In the genomic region with DNA sequence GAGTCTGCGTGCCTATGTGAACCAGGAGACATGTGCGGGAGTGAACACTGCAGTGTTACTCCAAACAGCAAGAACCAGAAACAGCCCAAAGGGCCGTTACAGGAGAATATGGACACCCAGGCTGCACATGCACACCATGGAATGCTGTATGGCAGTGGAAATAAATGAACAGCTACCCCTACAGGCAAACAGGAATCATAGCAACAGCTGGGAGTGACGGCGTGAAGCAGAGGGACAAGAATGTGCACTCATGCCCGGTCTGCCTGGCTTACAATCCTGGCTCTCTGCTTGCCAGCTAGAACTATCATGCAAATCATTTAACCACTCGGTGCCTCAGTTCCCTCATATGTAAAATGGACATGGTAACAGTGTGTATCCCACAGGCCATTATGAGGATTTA, we compare ENCODE assay signal across 8 cellular contexts. TPM values are rescaled to one million over a fixed set of nuclear protein-coding genes. Genes with fewer than 3 reads are reported as not detected.
A peak's percentile ranks its signal among the peaks of the same experiment; 100 is the strongest.
DNase-seq lines count a peak whose midpoint lies in the region; ATAC-seq, FAIRE-seq and TF ChIP-seq lines count a peak whose summit lies in the region.

No MANE protein-coding gene starts in this region.

- H3K79me2 ChIP-seq in H1 (ENCODE audit: control insufficient read depth in 1 of 2, insufficient read depth in 2 of 2, low read length in 2 of 2) = no peaks in the 10 kb centered on the region

- no peaks in the 10 kb centered on the region for H3K27me3 ChIP-seq in H1 (replicated peaks in 1 of 4; ENCODE audit: control insufficient read depth in 3 of 4, extremely low read depth in 1 of 4, insufficient read depth in 3 of 4, low read length in 3 of 4)

- H3K4me3 ChIP-seq in H1 (ENCODE audit: extremely low read depth in 1 of 4, insufficient read depth in 2 of 4, low read depth in 3 of 4, low read length in 4 of 4) = no peak overlapping the region
- H3K4me3 ChIP-seq in mucosa of descending colon = no peak overlapping the region

- H3K9ac ChIP-seq in H1 (replicated peaks in 1 of 4; ENCODE audit: extremely low read depth in 1 of 4, low read depth in 3 of 4, low read length in 3 of 4) = no peak overlapping the region

- peak; percentile 22 to 57 (median 41); a peak in 3 of 4 replicates for TF ChIP-seq CTCF in H1 (IDR thresholded peaks at IDR 0.05; ENCODE audit: control extremely low read depth in 1 of 3, insufficient read depth in 1 of 3, low read depth in 1 of 3, low read length in 3 of 3)
- TF ChIP-seq CTCF in mucosa of descending colon (IDR thresholded peaks at IDR 0.05) = no peak

- no peak for TF ChIP-seq EP300 in H1 (IDR thresholded peaks at IDR 0.05; ENCODE audit: borderline replicate concordance in 1 of 2, low read depth in 2 of 2, low read length in 2 of 2)

- peak; percentile 10 for DNase-seq in activated CD4-positive, alpha-beta T cell treated with anti-CD3 and anti-CD28 coated beads for 48 hours
- no peak for DNase-seq in activated CD4-positive, alpha-beta T cell treated with anti-CD3 and anti-CD28 coated beads, Interleukin-2, amount 50 U/mL, for 4 hours
- DNase-seq in NCI-H2227 (lab: John Stamatoyannopoulos, UW; ENCODE audit: unreplicated experiment) (peak; percentile 55), H1 (ENCODE audit: low read depth in 1 of 2, low spot score in 2 of 2) (no peak), mucosa of descending colon (peak in 1 of 3 donors; percentile 17), GM19240 (ENCODE audit: insufficient read length, low spot score) (no peak)
- DNase-seq in activated effector memory CD4-positive, alpha-beta T cell treated with anti-CD3 and anti-CD28 coated beads, Interleukin-2, amount 50 U/mL, for 16 hours = no peak

- H3K18ac ChIP-seq in H1 (ENCODE audit: extremely low read depth, low read length) = no peak overlapping the region

- WGBS in H1 (ENCODE audit: extremely low coverage in 1 of 2, insufficient coverage in 1 of 2, insufficient read length in 1 of 2, insufficient replicate concordance in 2 of 2, low coverage in 1 of 2, low lambda C conversion rate in 2 of 2, missing lambda C conversion rate in 1 of 2), 2 experiments = 85% methylated on average over 5 of the region's 7 CpGs; no CpG with 5 or more reads in 1 of the 2 experiments

- intact Hi-C loops in mucosa of descending colon (cut with DNase I, micrococcal nuclease) = no loop called here

- no peaks in the 10 kb centered on the region for H3K79me1 ChIP-seq in H1 (ENCODE audit: low read depth, low read length)

- H2AK5ac ChIP-seq in H1 (ENCODE audit: low read depth, low read length) = no peak overlapping the region

- FAIRE-seq in H1 (lab: Jason Lieb, UNC) = no peak

- no peak overlapping the region for H3K14ac ChIP-seq in H1 (ENCODE audit: insufficient read length)

- H3K23me2 ChIP-seq in H1 (ENCODE audit: low read depth, low read length) = no peaks in the 10 kb centered on the region

- POLR2A ChIA-PET in H1 (lab: Charles Lee; ENCODE audit: partially characterized antibody) = no interaction called here

- H3K4ac ChIP-seq in H1 (replicated peaks; ENCODE audit: insufficient read length, low read depth, low read length) = no peak overlapping the region

- CTCF ChIA-PET in H1 (lab: Charles Lee; ENCODE audit: partially characterized antibody) = interaction anchor here (0.6 to 1.7 kb wide), 6 partner anchors 10 to 125 kb away, joined by 3 to 5 read pairs (median 3); no protein-coding TSS in a partner anchor

- no peak overlapping the region for H2BK20ac ChIP-seq in H1 (ENCODE audit: low read length)

- H3K9me3 ChIP-seq in H1 (ENCODE audit: insufficient read depth in 2 of 2, low read depth in 1 of 2, low read length in 1 of 2) = no peaks in the 10 kb centered on the region
- H3K9me3 ChIP-seq in mucosa of descending colon = no peaks in the 10 kb centered on the region

- no peak overlapping the region for H3K56ac ChIP-seq in H1 (replicated peaks; ENCODE audit: insufficient read length, low read depth, low read length)

- no peak overlapping the region for H4K8ac ChIP-seq in H1 (ENCODE audit: extremely low read depth, insufficient read depth, low read length)

- no peak overlapping the region for H3K23ac ChIP-seq in H1 (ENCODE audit: insufficient read length)

- no peak overlapping the region for H4K91ac ChIP-seq in H1 (replicated peaks; ENCODE audit: insufficient read length, low read length)

- no peak overlapping the region for H2BK120ac ChIP-seq in H1 (replicated peaks; ENCODE audit: low read depth, low read length)

- H4K5ac ChIP-seq in H1 (ENCODE audit: insufficient read length, low read depth, low read length) = no peak overlapping the region

- TF ChIP-seq POLR2A in H1 (IDR thresholded peaks at IDR 0.05; ENCODE audit: control extremely low read depth in 1 of 2, low read depth in 2 of 2, low read length in 2 of 2) = no peak

- H3K4me1 ChIP-seq in H1 (replicated peaks in 1 of 4; ENCODE audit: control insufficient read depth in 3 of 4, insufficient read depth in 4 of 4, low read length in 3 of 4) (no peaks in the 10 kb centered on the region), mucosa of descending colon (ENCODE audit: low read depth) (no peaks in the 10 kb centered on the region)

- no peak overlapping the region for H2BK15ac ChIP-seq in H1 (ENCODE audit: low read length)

- TF ChIP-seq RAD21 in H1 (IDR thresholded peaks at IDR 0.05 in 1 of 2, conservative IDR thresholded peaks at IDR 0.05 in 1 of 2; ENCODE audit: low read depth in 2 of 2, low read length in 2 of 2) = peak; percentile 42 to 44

- ATAC-seq in mucosa of descending colon (peak; percentile 82), HG03521 (IDR thresholded peaks at IDR 0.05; ENCODE audit: unreplicated experiment) (no peak)

- H3K36me3 ChIP-seq in H1 (ENCODE audit: control insufficient read depth in 2 of 4, insufficient read depth in 4 of 4, low read length in 3 of 4) (peaks cover 0 to 3% (median 0%) of the 10 kb centered on the region in 4 experiments; a peak in 1 of 8 replicates), mucosa of descending colon (ENCODE audit: low read depth) (no peaks in the 10 kb centered on the region)

- no peak overlapping the region for H2BK12ac ChIP-seq in H1 (ENCODE audit: low read depth, low read length)

- no peak overlapping the region for H2AFZ ChIP-seq in H1 (ENCODE audit: low read length)

- no peak overlapping the region for H2BK5ac ChIP-seq in H1 (ENCODE audit: low read depth, low read length)

- H4K20me1 ChIP-seq in H1 (replicated peaks in 1 of 2; ENCODE audit: control insufficient read depth in 1 of 2, insufficient read depth in 2 of 2, low read length in 2 of 2) = no peaks in the 10 kb centered on the region

- no peak overlapping the region for H3K27ac ChIP-seq in H1 (ENCODE audit: low read depth, low read length)

- no peak overlapping the region for H3K4me2 ChIP-seq in H1 (ENCODE audit: insufficient read depth in 1 of 2, low read depth in 2 of 2, low read length in 2 of 2)

RNA-seq across cellular contexts. Expression of a gene that starts 16.6 kb away (rescaled TPM):
- total RNA-seq in H1 (2021; fragmentation: NEBNext Ultra II Directional; extraction: Animal tissue kit (Norgen Biotek cat#: 25700)) = 16.8 and 17.9 TPM in 2 replicates
- polyA plus RNA-seq in H1 (2011; rRNA removed) = 11.9 and 14.0 TPM in 2 replicates
- polyA plus RNA-seq in H1 (2011; cell fraction: cytosol; rRNA removed) = 22.1 TPM
- 14.3 TPM for polyA plus RNA-seq in H1 (2011; cell fraction: nucleus; rRNA removed)
- 17.1 to 21.3 TPM (median 20.4 TPM) in 4 replicates for polyA plus RNA-seq in H1 (2012, experiment 1 of 2)
- 9.8 TPM for polyA plus RNA-seq in H1 (2012, experiment 2 of 2)
- polyA plus RNA-seq in H1 (2013, experiment 1 of 2) = 9.7 TPM
- 10.5 TPM for polyA plus RNA-seq in H1 (2013, experiment 2 of 2)
- polyA minus RNA-seq in H1 (2011; rRNA and poly(A)+ RNA removed) = 12.1 and 12.5 TPM in 2 replicates
- polyA minus RNA-seq in H1 (2011; cell fraction: cytosol; rRNA and poly(A)+ RNA removed) = 9.2 TPM
- 4.7 TPM for polyA minus RNA-seq in H1 (2011; cell fraction: nucleus; rRNA and poly(A)+ RNA removed)
- total RNA-seq in mucosa of descending colon = 10 to 100 TPM; 21.3 to 22.4 (median 22.1) TPM

RNA-seq across cellular contexts. Expression of a gene that starts 27.2 kb away (rescaled TPM):
- total RNA-seq in H1 (2021; fragmentation: NEBNext Ultra II Directional; extraction: Animal tissue kit (Norgen Biotek cat#: 25700)) = 26.0 and 27.9 TPM in 2 replicates
- polyA plus RNA-seq in H1 (2011; rRNA removed) = 49.7 and 50.6 TPM in 2 replicates
- 51.8 TPM for polyA plus RNA-seq in H1 (2011; cell fraction: cytosol; rRNA removed)
- polyA plus RNA-seq in H1 (2011; cell fraction: nucleus; rRNA removed) = 104 TPM
- 32.3 to 42.3 TPM (median 33.9 TPM) in 4 replicates for polyA plus RNA-seq in H1 (2012, experiment 1 of 2)
- 62.2 TPM for polyA plus RNA-seq in H1 (2012, experiment 2 of 2)
- polyA plus RNA-seq in H1 (2013, experiment 1 of 2) = 19.3 TPM
- polyA plus RNA-seq in H1 (2013, experiment 2 of 2) = 17.3 TPM
- 49.9 and 58.4 TPM in 2 replicates for polyA minus RNA-seq in H1 (2011; rRNA and poly(A)+ RNA removed)
- polyA minus RNA-seq in H1 (2011; cell fraction: cytosol; rRNA and poly(A)+ RNA removed) = 20.3 TPM
- 51.7 TPM for polyA minus RNA-seq in H1 (2011; cell fraction: nucleus; rRNA and poly(A)+ RNA removed)
- 10 to 100 TPM; 44.3 to 90.1 (median 52.6) TPM for total RNA-seq in mucosa of descending colon

RNA-seq across cellular contexts. Expression of a gene that starts 33.1 kb away (rescaled TPM):
- 11.3 and 12.1 TPM in 2 replicates for total RNA-seq in H1 (2021; fragmentation: NEBNext Ultra II Directional; extraction: Animal tissue kit (Norgen Biotek cat#: 25700))
- 15.4 and 18.9 TPM in 2 replicates for polyA plus RNA-seq in H1 (2011; rRNA removed)
- polyA plus RNA-seq in H1 (2011; cell fraction: cytosol; rRNA removed) = 10.0 TPM
- polyA plus RNA-seq in H1 (2011; cell fraction: nucleus; rRNA removed) = 16.8 TPM
- polyA plus RNA-seq in H1 (2012, experiment 1 of 2) = 19.2 to 23.8 TPM (median 20.4 TPM) in 4 replicates
- 21.6 TPM for polyA plus RNA-seq in H1 (2012, experiment 2 of 2)
- polyA plus RNA-seq in H1 (2013, experiment 1 of 2) = 32.0 TPM
- 35.7 TPM for polyA plus RNA-seq in H1 (2013, experiment 2 of 2)
- 5.8 and 6.2 TPM in 2 replicates for polyA minus RNA-seq in H1 (2011; rRNA and poly(A)+ RNA removed)
- polyA minus RNA-seq in H1 (2011; cell fraction: cytosol; rRNA and poly(A)+ RNA removed) = 11.2 TPM
- polyA minus RNA-seq in H1 (2011; cell fraction: nucleus; rRNA and poly(A)+ RNA removed) = 5.5 TPM
- 10 to 100 TPM in 1 of 3 donors, 1 to 10 TPM in 2; 3.9 to 18.7 (median 8.1) TPM for total RNA-seq in mucosa of descending colon

RNA-seq across cellular contexts. Expression of a gene that starts 48.1 kb away (rescaled TPM):
- 11.8 and 11.9 TPM in 2 replicates for total RNA-seq in H1 (2021; fragmentation: NEBNext Ultra II Directional; extraction: Animal tissue kit (Norgen Biotek cat#: 25700))
- 4.9 and 8.6 TPM in 2 replicates for polyA plus RNA-seq in H1 (2011; rRNA removed)
- 5.2 TPM for polyA plus RNA-seq in H1 (2011; cell fraction: cytosol; rRNA removed)
- polyA plus RNA-seq in H1 (2011; cell fraction: nucleus; rRNA removed) = 16.9 TPM
- polyA plus RNA-seq in H1 (2012, experiment 1 of 2) = 7.7 to 10.3 TPM (median 9.3 TPM) in 4 replicates
- 7.5 TPM for polyA plus RNA-seq in H1 (2012, experiment 2 of 2)
- 7.6 TPM for polyA plus RNA-seq in H1 (2013, experiment 1 of 2)
- polyA plus RNA-seq in H1 (2013, experiment 2 of 2) = 7.6 TPM
- 3.1 and 5.0 TPM in 2 replicates for polyA minus RNA-seq in H1 (2011; rRNA and poly(A)+ RNA removed)
- polyA minus RNA-seq in H1 (2011; cell fraction: cytosol; rRNA and poly(A)+ RNA removed) = 6.9 TPM
- polyA minus RNA-seq in H1 (2011; cell fraction: nucleus; rRNA and poly(A)+ RNA removed) = 5.9 TPM
- total RNA-seq in mucosa of descending colon = 10 to 100 TPM; 11.6 to 16.7 (median 12.5) TPM

RNA-seq across cellular contexts. Expression of a gene that starts 55.6 kb away (rescaled TPM):
- 0.37 and 0.46 TPM in 2 replicates for total RNA-seq in H1 (2021; fragmentation: NEBNext Ultra II Directional; extraction: Animal tissue kit (Norgen Biotek cat#: 25700))
- 1.1 and 1.9 TPM in 2 replicates for polyA plus RNA-seq in H1 (2011; rRNA removed)
- polyA plus RNA-seq in H1 (2011; cell fraction: cytosol; rRNA removed) = 0.97 TPM
- 1.9 TPM for polyA plus RNA-seq in H1 (2011; cell fraction: nucleus; rRNA removed)
- polyA plus RNA-seq in H1 (2012, experiment 1 of 2) = 0.42 to 0.62 TPM (median 0.58 TPM) in 4 replicates
- polyA plus RNA-seq in H1 (2012, experiment 2 of 2) = 1.0 TPM
- polyA plus RNA-seq in H1 (2013, experiment 1 of 2) = 0.32 TPM
- 0.53 TPM for polyA plus RNA-seq in H1 (2013, experiment 2 of 2)
- polyA minus RNA-seq in H1 (2011; rRNA and poly(A)+ RNA removed) = 0.09 and 0.15 TPM in 2 replicates
- polyA minus RNA-seq in H1 (2011; cell fraction: cytosol; rRNA and poly(A)+ RNA removed) = not detected
- polyA minus RNA-seq in H1 (2011; cell fraction: nucleus; rRNA and poly(A)+ RNA removed) = 1.2 TPM
- 10 to 100 TPM in 2 of 3 donors, 1 to 10 TPM in 1; 9.5 to 16.8 (median 15.6) TPM for total RNA-seq in mucosa of descending colon

Comparison
In these comparisons a context has a peak if more than half of its experiments do, and no peak if none do; other contexts are left out.
1. DNase-seq: peak in activated CD4-positive, alpha-beta T cell treated with anti-CD3 and anti-CD28 coated beads for 48 hours (single experiment) and NCI-H2227 (single experiment); none in activated CD4-positive, alpha-beta T cell treated with anti-CD3 and anti-CD28 coated beads, Interleukin-2, amount 50 U/mL, for 4 hours (0 of 2), H1 (0 of 2), activated effector memory CD4-positive, alpha-beta T cell treated with anti-CD3 and anti-CD28 coated beads, Interleukin-2, amount 50 U/mL, for 16 hours (single experiment) and GM19240 (single experiment).